In the genomic region with DNA sequence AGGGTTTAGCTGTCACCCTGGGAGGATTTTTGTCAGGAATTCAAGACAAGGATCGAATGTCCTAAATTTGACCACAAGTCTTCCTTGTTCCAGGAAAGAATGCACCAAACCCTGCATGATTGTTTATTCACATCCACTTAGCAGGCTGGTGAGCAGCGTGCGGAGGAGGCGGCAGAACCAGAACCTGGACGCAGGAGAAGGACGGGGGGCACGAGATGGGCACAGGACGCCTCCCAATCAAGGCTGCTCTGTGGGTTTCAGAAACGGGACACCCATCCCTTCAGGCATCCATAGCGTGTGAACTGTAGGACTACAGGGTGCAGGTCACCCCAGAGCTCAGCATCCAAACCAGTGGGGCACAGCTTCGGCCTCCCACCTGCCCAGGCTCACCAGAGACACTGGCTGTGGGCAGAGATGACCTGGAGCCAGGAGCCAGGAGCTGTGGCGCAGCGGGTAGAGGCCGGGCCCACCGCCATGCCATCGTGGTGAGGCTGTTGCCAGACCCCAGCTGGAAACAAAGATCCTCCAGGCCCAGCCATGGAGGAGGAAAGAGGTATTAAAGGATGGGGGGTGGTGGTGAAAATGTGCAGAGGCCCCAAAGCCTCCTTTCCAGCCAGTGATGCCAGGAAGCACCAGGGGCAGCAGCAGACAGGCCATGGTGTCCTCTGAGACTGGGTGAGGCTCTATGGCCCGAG, we compare ENCODE assay signal across 2 cellular contexts.
TF ChIP-seq lines count a peak whose summit lies in the region.

No MANE protein-coding gene starts in this region.

TF ChIP-seq in liver, 16 proteins besides CTCF, POLR2A, EP300 and RAD21:
- no peak for TF ChIP-seq NR2F2 (IDR thresholded peaks at IDR 0.05)
- TF ChIP-seq JUND (IDR thresholded peaks at IDR 0.05): no peak
- no peak for TF ChIP-seq YY1 (IDR thresholded peaks at IDR 0.05)
- TF ChIP-seq FOXA2 (IDR thresholded peaks at IDR 0.05): no peak
- no peak for TF ChIP-seq ATF3 (IDR thresholded peaks at IDR 0.05)
- TF ChIP-seq FOXA1 (IDR thresholded peaks at IDR 0.05): no peak
- no peak for TF ChIP-seq HNF4G (IDR thresholded peaks at IDR 0.05)
- no peak for TF ChIP-seq TAF1 (conservative IDR thresholded peaks at IDR 0.05)
- no peak for TF ChIP-seq ZBTB33 (IDR thresholded peaks at IDR 0.05)
- TF ChIP-seq GABPA (IDR thresholded peaks at IDR 0.05 in 1 of 2, conservative IDR thresholded peaks at IDR 0.05 in 1 of 2): no peak
- TF ChIP-seq SP1 (IDR thresholded peaks at IDR 0.05): no peak
- TF ChIP-seq RXRA (IDR thresholded peaks at IDR 0.05): no peak
- TF ChIP-seq, protein P1, sequence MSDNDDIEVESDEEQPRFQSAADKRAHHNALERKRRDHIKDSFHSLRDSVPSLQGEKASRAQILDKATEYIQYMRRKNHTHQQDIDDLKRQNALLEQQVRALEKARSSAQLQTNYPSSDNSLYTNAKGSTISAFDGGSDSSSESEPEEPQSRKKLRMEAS (IDR thresholded peaks at IDR 0.05): no peak
- TF ChIP-seq HNF4A (conservative IDR thresholded peaks at IDR 0.05): no peak
- TF ChIP-seq, protein P2, sequence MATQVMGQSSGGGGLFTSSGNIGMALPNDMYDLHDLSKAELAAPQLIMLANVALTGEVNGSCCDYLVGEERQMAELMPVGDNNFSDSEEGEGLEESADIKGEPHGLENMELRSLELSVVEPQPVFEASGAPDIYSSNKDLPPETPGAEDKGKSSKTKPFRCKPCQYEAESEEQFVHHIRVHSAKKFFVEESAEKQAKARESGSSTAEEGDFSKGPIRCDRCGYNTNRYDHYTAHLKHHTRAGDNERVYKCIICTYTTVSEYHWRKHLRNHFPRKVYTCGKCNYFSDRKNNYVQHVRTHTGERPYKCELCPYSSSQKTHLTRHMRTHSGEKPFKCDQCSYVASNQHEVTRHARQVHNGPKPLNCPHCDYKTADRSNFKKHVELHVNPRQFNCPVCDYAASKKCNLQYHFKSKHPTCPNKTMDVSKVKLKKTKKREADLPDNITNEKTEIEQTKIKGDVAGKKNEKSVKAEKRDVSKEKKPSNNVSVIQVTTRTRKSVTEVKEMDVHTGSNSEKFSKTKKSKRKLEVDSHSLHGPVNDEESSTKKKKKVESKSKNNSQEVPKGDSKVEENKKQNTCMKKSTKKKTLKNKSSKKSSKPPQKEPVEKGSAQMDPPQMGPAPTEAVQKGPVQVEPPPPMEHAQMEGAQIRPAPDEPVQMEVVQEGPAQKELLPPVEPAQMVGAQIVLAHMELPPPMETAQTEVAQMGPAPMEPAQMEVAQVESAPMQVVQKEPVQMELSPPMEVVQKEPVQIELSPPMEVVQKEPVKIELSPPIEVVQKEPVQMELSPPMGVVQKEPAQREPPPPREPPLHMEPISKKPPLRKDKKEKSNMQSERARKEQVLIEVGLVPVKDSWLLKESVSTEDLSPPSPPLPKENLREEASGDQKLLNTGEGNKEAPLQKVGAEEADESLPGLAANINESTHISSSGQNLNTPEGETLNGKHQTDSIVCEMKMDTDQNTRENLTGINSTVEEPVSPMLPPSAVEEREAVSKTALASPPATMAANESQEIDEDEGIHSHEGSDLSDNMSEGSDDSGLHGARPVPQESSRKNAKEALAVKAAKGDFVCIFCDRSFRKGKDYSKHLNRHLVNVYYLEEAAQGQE (IDR thresholded peaks at IDR 0.05): no peak
- no peak for TF ChIP-seq EGR1 (IDR thresholded peaks at IDR 0.05; ENCODE audit: low read depth in 2 of 2)
TF ChIP-seq in liver: peak in this region for 0.

TF ChIP-seq in HepG2, 621 proteins besides CTCF, POLR2A, EP300 and RAD21:
- no peak for TF ChIP-seq NR2F2 (IDR thresholded peaks at IDR 0.05; ENCODE audit: borderline replicate concordance, low read depth)
- TF ChIP-seq ZBTB46 (CRISPR knock-in tag; IDR thresholded peaks at IDR 0.05; ENCODE audit: borderline replicate concordance): no peak
- TF ChIP-seq ZNF282 (IDR thresholded peaks at IDR 0.05; ENCODE audit: partially characterized antibody): no peak
- TF ChIP-seq CBX5 (CRISPR knock-in tag; IDR thresholded peaks at IDR 0.05; ENCODE audit: borderline replicate concordance): no peak
- no peak for TF ChIP-seq HDAC1 (CRISPR knock-in tag; IDR thresholded peaks at IDR 0.05)
- no peak for TF ChIP-seq ZNF737 (CRISPR knock-in tag; IDR thresholded peaks at IDR 0.05; ENCODE audit: borderline replicate concordance)
- no peak for TF ChIP-seq PHB2 (IDR thresholded peaks at IDR 0.05; ENCODE audit: partially characterized antibody)
- TF ChIP-seq ZNF207 (IDR thresholded peaks at IDR 0.05; ENCODE audit: borderline replicate concordance): no peak
- no peak for TF ChIP-seq HNRNPL (IDR thresholded peaks at IDR 0.05; ENCODE audit: low read depth, low read length)
- TF ChIP-seq RORA (CRISPR knock-in tag; IDR thresholded peaks at IDR 0.05): no peak
TF ChIP-seq in HepG2: peak in this region for 0.
